ENCODE assay signal across 19 cellular contexts in the genomic region with DNA sequence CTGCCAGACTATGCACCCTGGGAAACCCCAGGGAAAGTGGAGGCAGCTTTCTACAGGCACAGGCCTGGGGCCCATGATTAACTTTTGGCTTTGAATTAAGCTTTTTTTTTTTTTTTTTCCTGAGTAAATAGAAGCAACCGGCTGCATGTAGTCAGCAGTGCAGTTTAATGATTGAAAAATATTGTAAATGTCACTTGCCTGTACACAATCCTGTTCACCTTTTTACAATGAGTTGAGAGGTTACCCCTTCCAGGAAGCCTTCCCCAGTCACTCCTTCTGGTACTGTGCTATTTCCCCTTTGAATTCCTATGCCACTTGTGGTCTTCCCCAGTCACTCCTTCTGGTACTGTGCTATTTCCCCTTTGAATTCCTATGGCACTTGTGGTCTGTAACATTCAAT.
"Had no signal": no experiment of that assay in that cellular context is flagged by ENCODE, and none has a peak within 500 bp of the region (broad histone marks: within the 10 kb centered on the region; RNA-seq: fewer than 3 reads in every experiment).

No MANE protein-coding gene starts in this region.

- DNase-seq: activated CD4-positive, alpha-beta memory T cell treated with anti-CD3 and anti-CD28 coated beads for 36 hours; activated CD4-positive, alpha-beta T cell treated with anti-CD3 and anti-CD28 coated beads for 48 hours; activated CD4-positive, CD25-positive, alpha-beta regulatory T cell; activated gamma-delta T cell treated with Interleukin-2 at 50 U/mL for 16 hours; activated T-cell treated with anti-CD3 and anti-CD28 coated beads for 4 hours; aorta; effector memory CD8-positive, alpha-beta T cell; foreskin melanocyte; hypothalamus; naive thymus-derived CD8-positive, alpha-beta T cell; stimulated activated CD4-positive, alpha-beta T cell treated with anti-CD3 and anti-CD28 coated beads, Interleukin-2, amount 100 ng/mL, for 24 hours; stimulated activated naive CD8-positive, alpha-beta T cell treated with anti-CD3 and anti-CD28 coated beads, Interleukin-15, amount 100 ng/mL, for 72 hours; T-helper 9 cell; tibial artery had no signal

- H3K36me3 ChIP-seq: breast epithelium, prostate gland, tibial artery had no signal

- H3K9me3 ChIP-seq: prostate gland, tibial artery had no signal

- H3K4me3 ChIP-seq: breast epithelium, prostate gland, skin epidermis, tibial artery had no signal

- H3K27ac ChIP-seq: breast epithelium, prostate gland, skin epidermis, tibial artery had no signal

- H3K4me1 ChIP-seq: breast epithelium, prostate gland, tibial artery had no signal

- ATAC-seq: effector memory CD8-positive, alpha-beta T cell; esophagus mucosa; naive thymus-derived CD8-positive, alpha-beta T cell; stimulated activated effector memory CD8-positive, alpha-beta T cell treated with anti-CD3 and anti-CD28 coated beads, Interleukin-12 subunit alpha, Interleukin-12 subunit beta, amount 100 ng/mL, for 72 hours; stimulated activated naive CD8-positive, alpha-beta T cell treated with anti-CD3 and anti-CD28 coated beads, Interleukin-15, amount 100 ng/mL, for 72 hours had no signal

- H3K27me3 ChIP-seq: breast epithelium, tibial artery had no signal
